Comparison of ENCODE assay signal across 1 cellular context in the genomic region with DNA sequence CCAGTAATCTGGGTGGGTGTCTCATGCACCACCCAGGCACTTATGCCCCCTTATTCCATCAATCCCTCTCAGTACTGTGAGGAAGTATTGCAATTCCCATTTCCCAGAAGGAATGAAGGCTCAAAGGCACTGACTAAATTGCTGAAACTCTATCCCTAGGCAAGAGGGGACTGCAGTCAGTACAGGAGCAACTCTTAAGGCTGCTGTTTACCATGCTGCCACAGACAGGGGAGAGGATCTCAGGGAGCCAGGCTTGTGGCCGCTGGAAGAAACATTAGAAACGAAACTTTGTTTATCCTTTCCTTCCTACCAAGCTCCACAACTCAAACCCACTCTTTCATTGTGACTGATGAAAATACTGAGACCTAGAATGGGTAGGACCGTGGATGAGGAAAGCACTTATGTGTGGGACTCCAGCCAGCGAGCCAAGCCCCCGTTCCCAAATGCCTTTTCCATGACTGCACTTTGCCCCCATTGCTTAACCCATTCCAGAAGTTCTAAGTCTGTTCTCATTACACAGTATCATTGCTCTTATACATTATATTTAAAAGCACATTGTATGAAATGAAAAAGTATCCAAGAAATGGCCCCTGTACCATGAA.
TF ChIP-seq lines count a peak whose summit lies in the region.

No MANE protein-coding gene starts in this region.

TF ChIP-seq in HepG2, 621 proteins besides CTCF, POLR2A, EP300 and RAD21 (continued from another document):
- TF ChIP-seq, protein P1, sequence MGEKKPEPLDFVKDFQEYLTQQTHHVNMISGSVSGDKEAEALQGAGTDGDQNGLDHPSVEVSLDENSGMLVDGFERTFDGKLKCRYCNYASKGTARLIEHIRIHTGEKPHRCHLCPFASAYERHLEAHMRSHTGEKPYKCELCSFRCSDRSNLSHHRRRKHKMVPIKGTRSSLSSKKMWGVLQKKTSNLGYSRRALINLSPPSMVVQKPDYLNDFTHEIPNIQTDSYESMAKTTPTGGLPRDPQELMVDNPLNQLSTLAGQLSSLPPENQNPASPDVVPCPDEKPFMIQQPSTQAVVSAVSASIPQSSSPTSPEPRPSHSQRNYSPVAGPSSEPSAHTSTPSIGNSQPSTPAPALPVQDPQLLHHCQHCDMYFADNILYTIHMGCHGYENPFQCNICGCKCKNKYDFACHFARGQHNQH (CRISPR knock-in tag; IDR thresholded peaks at IDR 0.05) = no peak
- TF ChIP-seq CREM (IDR thresholded peaks at IDR 0.05) (peak; percentile 22; the same call in 1 of the 2 replicates), CREM (CRISPR knock-in tag; IDR thresholded peaks at IDR 0.05) (no peak), HNF4A (CRISPR knock-in tag; IDR thresholded peaks at IDR 0.05) (peak; percentile 90), NCOR1 (IDR thresholded peaks at IDR 0.05; ENCODE audit: borderline replicate concordance, low read length) (peak; percentile 84), GATAD2A (CRISPR knock-in tag; IDR thresholded peaks at IDR 0.05) (peak; percentile 82), MED1 (CRISPR knock-in tag; IDR thresholded peaks at IDR 0.05) (peak; percentile 25; the same call in 1 of the 2 replicates), SOX6 (IDR thresholded peaks at IDR 0.05) (no peak), SOX6 (CRISPR knock-in tag; IDR thresholded peaks at IDR 0.05) (peak; percentile 56)
- TF ChIP-seq, protein P2, sequence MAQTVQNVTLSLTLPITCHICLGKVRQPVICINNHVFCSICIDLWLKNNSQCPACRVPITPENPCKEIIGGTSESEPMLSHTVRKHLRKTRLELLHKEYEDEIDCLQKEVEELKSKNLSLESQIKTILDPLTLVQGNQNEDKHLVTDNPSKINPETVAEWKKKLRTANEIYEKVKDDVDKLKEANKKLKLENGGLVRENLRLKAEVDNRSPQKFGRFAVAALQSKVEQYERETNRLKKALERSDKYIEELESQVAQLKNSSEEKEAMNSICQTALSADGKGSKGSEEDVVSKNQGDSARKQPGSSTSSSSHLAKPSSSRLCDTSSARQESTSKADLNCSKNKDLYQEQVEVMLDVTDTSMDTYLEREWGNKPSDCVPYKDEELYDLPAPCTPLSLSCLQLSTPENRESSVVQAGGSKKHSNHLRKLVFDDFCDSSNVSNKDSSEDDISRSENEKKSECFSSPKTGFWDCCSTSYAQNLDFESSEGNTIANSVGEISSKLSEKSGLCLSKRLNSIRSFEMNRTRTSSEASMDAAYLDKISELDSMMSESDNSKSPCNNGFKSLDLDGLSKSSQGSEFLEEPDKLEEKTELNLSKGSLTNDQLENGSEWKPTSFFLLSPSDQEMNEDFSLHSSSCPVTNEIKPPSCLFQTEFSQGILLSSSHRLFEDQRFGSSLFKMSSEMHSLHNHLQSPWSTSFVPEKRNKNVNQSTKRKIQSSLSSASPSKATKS (CRISPR knock-in tag; IDR thresholded peaks at IDR 0.05) = no peak
